In the genomic region with DNA sequence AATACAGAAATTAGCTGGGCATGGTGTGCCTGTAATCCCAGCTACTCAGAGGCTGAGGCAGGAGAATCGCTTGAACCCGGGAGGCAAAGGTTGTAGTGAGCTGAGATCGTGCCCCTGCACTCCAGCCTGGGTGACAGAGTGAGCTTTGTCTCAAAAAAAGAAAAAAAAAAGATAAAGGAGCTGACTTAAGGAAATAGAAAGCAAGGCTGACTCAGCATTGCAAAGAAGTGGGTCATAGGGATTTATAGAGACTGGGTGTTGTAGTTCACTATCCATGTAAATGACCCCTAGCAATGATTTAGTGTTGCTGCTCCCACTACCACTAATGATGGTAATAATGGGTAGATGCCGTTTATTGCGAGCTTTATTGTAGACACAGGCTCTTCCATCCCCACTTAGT, we compare ENCODE assay signal across 11 cellular contexts. TPM values are rescaled to one million over a fixed set of nuclear protein-coding genes. Genes with fewer than 3 reads are reported as not detected.
DNase-seq lines count a peak whose midpoint lies in the region; ATAC-seq and TF ChIP-seq lines count a peak whose summit lies in the region.
"Had no signal": no experiment of that assay in that cellular context is flagged by ENCODE, and none has a peak within 500 bp of the region (broad histone marks: within the 10 kb centered on the region; RNA-seq: fewer than 3 reads in every experiment).

No MANE protein-coding gene starts in this region.

- H3K36me3 ChIP-seq in mucosa of descending colon (ENCODE audit: low read depth): no peaks in the 10 kb centered on the region
- peaks cover 21 to 64% (median 37%) of the 10 kb centered on the region in 4 donors for H3K36me3 ChIP-seq in upper lobe of left lung

- peaks cover 17% of the 10 kb centered on the region for H3K36me3 Mint-ChIP-seq in chondrocyte (ENCODE audit: low read depth)

- WGBS in upper lobe of left lung, 2 donors: 80 to 88% methylated on average over 5 of the region's 5 CpGs

- CTCF ChIA-PET in AG04450 (lab: Charles Lee): interaction anchor here (2.2 kb wide), 1 partner anchor 127 kb away, joined by 10 read pairs; no protein-coding TSS in a partner anchor

- peak overlapping the region; percentile 71 for H3K27ac Mint-ChIP-seq in chondrocyte (ENCODE audit: unreplicated experiment)

- TF ChIP-seq CTCF in AG04450 (IDR thresholded peaks at IDR 0.05; ENCODE audit: low read depth, low read length) (no peak), chondrocyte (IDR thresholded peaks at IDR 0.05) (no peak), mucosa of descending colon (IDR thresholded peaks at IDR 0.05) (no peak), upper lobe of left lung (IDR thresholded peaks at IDR 0.05) (no peak)

- no peaks in the 10 kb centered on the region for H3K27me3 Mint-ChIP-seq in chondrocyte (ENCODE audit: low read depth)

- TF ChIP-seq EP300 in upper lobe of left lung (IDR thresholded peaks at IDR 0.05): no peak

- ATAC-seq in mucosa of descending colon: peak; percentile 72
- no peak for ATAC-seq in GM21529 (IDR thresholded peaks at IDR 0.05; ENCODE audit: unreplicated experiment)
- no peak for ATAC-seq in upper lobe of left lung (ENCODE audit: low FRiP score in 2 of 2)
- ATAC-seq: left cardiac atrium had no signal

- POLR2A ChIA-PET in AG04450 (lab: Yijun Ruan, JAX): no interaction called here

- H3K9me3 ChIP-seq in AG04450 (ENCODE audit: control insufficient read depth, insufficient read depth, low read length) (no peaks in the 10 kb centered on the region), mucosa of descending colon (no peaks in the 10 kb centered on the region), upper lobe of left lung (no peaks in the 10 kb centered on the region)

- DNase-seq in AG04450 (ENCODE audit: low read depth, low spot score): no peak
- peak; percentile 64 for DNase-seq in HT1080 (ENCODE audit: low read depth)
- DNase-seq in chondrocyte (ENCODE audit: low spot score): no peak
- no peak for DNase-seq in mucosa of descending colon
- no peak for DNase-seq in GF-D8 (lab: John Stamatoyannopoulos, UW)
- no peak for DNase-seq in activated gamma-delta T cell (lab: John Stamatoyannopoulos, UW)
- no peak for DNase-seq in upper lobe of left lung
- DNase-seq: effector memory CD4-positive, alpha-beta T cell; left cardiac atrium; NCI-H2171 had no signal

- H3K4me1 ChIP-seq in mucosa of descending colon (ENCODE audit: low read depth): peaks cover 2% of the 10 kb centered on the region
- peaks cover 0 to 11% (median 0%) of the 10 kb centered on the region in 4 donors for H3K4me1 ChIP-seq in upper lobe of left lung

- H3K4me1 Mint-ChIP-seq in chondrocyte (ENCODE audit: low read depth): peaks cover 23% of the 10 kb centered on the region

- H3K27ac ChIP-seq in AG04450 (ENCODE audit: low read depth, low read length) (peak overlapping the region; percentile 31), upper lobe of left lung (peak overlapping the region in 1 of 4 donors; percentile 14)

- H3K4me3 ChIP-seq in AG04450 (ENCODE audit: low read depth, low read length): no peak overlapping the region
- H3K4me3 ChIP-seq in mucosa of descending colon: no peak overlapping the region
- no peak overlapping the region for H3K4me3 ChIP-seq in upper lobe of left lung

- TF ChIP-seq POLR2A in upper lobe of left lung (IDR thresholded peaks at IDR 0.05): no peak

- H3K27me3 ChIP-seq in AG04450 (ENCODE audit: control insufficient read depth, insufficient read depth, low read length): no peaks in the 10 kb centered on the region
- H3K27me3 ChIP-seq in upper lobe of left lung: no peaks in the 10 kb centered on the region

- H3K9me3 Mint-ChIP-seq in chondrocyte (ENCODE audit: low read depth): no peaks in the 10 kb centered on the region

- intact Hi-C loops in mucosa of descending colon (cut with DNase I, micrococcal nuclease): no loop called here

- H3K4me3 Mint-ChIP-seq in chondrocyte (ENCODE audit: unreplicated experiment): no peak overlapping the region

RNA-seq across cellular contexts. Expression of a gene that starts 47.6 kb away (rescaled TPM):
- 149 and 170 TPM in 2 replicates for polyA plus RNA-seq in AG04450 (2011; rRNA removed)
- 95.8 and 112 TPM in 2 replicates for polyA minus RNA-seq in AG04450 (2011; rRNA and poly(A)+ RNA removed)
- total RNA-seq in HT1080 (2014; rRNA removed; shearing (Covaris generic)): 102 and 129 TPM in 2 replicates
- 66.5 and 81.5 TPM in 2 replicates for polyA plus RNA-seq in HT1080 (2015; cell fraction: cytosol; rRNA removed)
- 107 and 115 TPM in 2 replicates for polyA plus RNA-seq in HT1080 (2015; cell fraction: nucleus; rRNA removed)
- total RNA-seq in chondrocyte: 240 to 269 TPM (median 256 TPM) in 3 replicates
- 100 to 1,000 TPM; 201 to 373 (median 261) TPM for total RNA-seq in mucosa of descending colon
- 100 to 1,000 TPM; 184 to 651 (median 290) TPM for total RNA-seq in upper lobe of left lung
